Comparison of ENCODE assay signal across 9 cellular contexts in the genomic region with DNA sequence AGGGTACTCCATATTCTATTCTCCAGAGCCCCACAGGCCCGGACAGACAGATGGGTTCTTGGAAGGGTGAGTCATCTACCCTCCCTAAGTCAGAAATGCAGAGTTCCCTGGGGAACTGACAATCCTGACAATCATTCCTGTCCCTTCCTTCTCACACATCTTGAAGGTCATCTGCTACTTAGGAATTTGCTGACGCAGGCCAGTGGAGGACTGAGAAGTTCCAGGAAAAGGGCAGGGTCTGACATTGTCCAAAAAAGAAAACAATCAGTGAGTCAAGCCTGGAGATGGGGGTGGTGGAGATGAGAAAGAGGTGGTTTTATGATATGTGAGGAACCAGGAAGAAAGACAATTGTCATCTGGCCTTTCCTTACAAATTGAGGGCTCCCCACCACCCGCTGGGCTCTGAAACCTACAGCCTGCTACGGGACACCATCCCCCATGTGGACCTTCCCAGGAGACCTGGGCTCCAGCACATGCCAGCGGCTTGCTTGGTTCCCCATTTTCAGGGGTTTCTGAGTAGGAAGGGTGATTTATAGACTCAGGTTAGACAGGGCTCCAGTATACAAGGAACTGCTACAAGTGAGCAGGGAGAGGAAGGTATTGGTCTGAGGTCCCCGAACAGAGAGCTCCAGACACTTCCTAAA. TPM values are rescaled to one million over a fixed set of nuclear protein-coding genes. Genes with fewer than 3 reads are reported as not detected.
DNase-seq lines count a peak whose midpoint lies in the region; ATAC-seq and TF ChIP-seq lines count a peak whose summit lies in the region.
"Had no signal": no experiment of that assay in that cellular context is flagged by ENCODE, and none has a peak within 500 bp of the region (broad histone marks: within the 10 kb centered on the region; RNA-seq: fewer than 3 reads in every experiment).

No MANE protein-coding gene starts in this region.

- no peaks in the 10 kb centered on the region for H3K9me3 ChIP-seq in spleen

- peaks cover 8% of the 10 kb centered on the region for H3K27me3 Mint-ChIP-seq in T-helper 2 cell treated with Interferon-gamma antibody and Interleukin-4, amounts not matched to agents 5 μg/mL and 100 μg/mL, for 36 hours (ENCODE audit: low read depth)

- DNase-seq in T-helper 2 cell treated with Interferon-gamma antibody and Interleukin-4, amounts not matched to agents 5 μg/mL and 100 μg/mL, for 36 hours (ENCODE audit: low spot score): peak; percentile 46
- DNase-seq in T-helper 2 cell: no peak
- DNase-seq in SW 1271 (lab: John Stamatoyannopoulos, UW): peak; percentile 80 to 90
- peak; percentile 96 for DNase-seq in glomerular endothelial cell (ENCODE audit: extremely low read depth, low read depth, low spot score)
- DNase-seq in spleen: no peak
- no peak for DNase-seq in NCI-H524 treated with DMSO at 0.1 percent for 48 hours (lab: John Stamatoyannopoulos, UW)
- DNase-seq in NCI-H1436 (lab: John Stamatoyannopoulos, UW): no peak

- ATAC-seq in HG02970 (IDR thresholded peaks at IDR 0.05; ENCODE audit: low FRiP score, unreplicated experiment): no peak

- peak overlapping the region; percentile 20 for H3K4me3 Mint-ChIP-seq in T-helper 2 cell treated with Interferon-gamma antibody and Interleukin-4, amounts not matched to agents 5 μg/mL and 100 μg/mL, for 36 hours

- WGBS in spleen, 5 donors: 38 to 57% (median 42%) methylated on average over 6 of the region's 6 CpGs

- peak overlapping the region in 7 of 8 donors; percentile 10 to 79 (median 70) for H3K27ac ChIP-seq in spleen
- H3K27ac ChIP-seq: C4-2B had no signal

- H3K4me1 Mint-ChIP-seq in T-helper 2 cell treated with Interferon-gamma antibody and Interleukin-4, amounts not matched to agents 5 μg/mL and 100 μg/mL, for 36 hours (ENCODE audit: low read depth): peaks cover 46% of the 10 kb centered on the region

- no peaks in the 10 kb centered on the region for H3K9me3 Mint-ChIP-seq in T-helper 2 cell treated with Interferon-gamma antibody and Interleukin-4, amounts not matched to agents 5 μg/mL and 100 μg/mL, for 36 hours

- TF ChIP-seq POLR2A in spleen (IDR thresholded peaks at IDR 0.05): no peak

- no peaks in the 10 kb centered on the region for H3K27me3 ChIP-seq in spleen (replicated peaks in 1 of 7)

- intact Hi-C loops in spleen (cut with DNase I; ENCODE audit: low total_unique reads): no loop called here

- peaks cover 29% of the 10 kb centered on the region for H3K36me3 Mint-ChIP-seq in T-helper 2 cell treated with Interferon-gamma antibody and Interleukin-4, amounts not matched to agents 5 μg/mL and 100 μg/mL, for 36 hours (ENCODE audit: low read depth)

- peaks cover 0 to 45% (median 21%) of the 10 kb centered on the region in 6 donors for H3K36me3 ChIP-seq in spleen

- no peak for TF ChIP-seq CTCF in spleen (IDR thresholded peaks at IDR 0.05 in 8 of 11, conservative IDR thresholded peaks at IDR 0.05 in 3 of 11)

- peaks cover 13 to 53% (median 34%) of the 10 kb centered on the region in 6 donors for H3K4me1 ChIP-seq in spleen

- peak overlapping the region; percentile 74 for H3K27ac Mint-ChIP-seq in T-helper 2 cell treated with Interferon-gamma antibody and Interleukin-4, amounts not matched to agents 5 μg/mL and 100 μg/mL, for 36 hours

- H3K4me3 ChIP-seq in spleen: no peak overlapping the region

RNA-seq across cellular contexts. Expression of gene CD59, which starts 12.9 kb away (rescaled TPM):
- 1,194 and 2,252 TPM in 2 replicates for total RNA-seq in glomerular endothelial cell
- 100 to 1,000 TPM; 163 to 281 (median 213) TPM for total RNA-seq in spleen
- 10 to 100 TPM; 21.6 to 62.1 (median 57.9) TPM for polyA plus RNA-seq in spleen

RNA-seq across cellular contexts. Expression of gene C11orf91, which starts 22.7 kb away (rescaled TPM):
- 2.0 TPM in 1 of 2 replicates, not detected in the other for total RNA-seq in glomerular endothelial cell
- under 1 TPM in 1 of 7 donors, not detected in 6; 0.85 TPM for total RNA-seq in spleen
- polyA plus RNA-seq in spleen: not detected

RNA-seq across cellular contexts. Expression of gene FBXO3, which starts 51.0 kb away (rescaled TPM):
- 24.4 and 37.2 TPM in 2 replicates for total RNA-seq in glomerular endothelial cell
- 10 to 100 TPM; 26.5 to 58.3 (median 32.8) TPM for total RNA-seq in spleen
- 10 to 100 TPM; 15.6 to 18.2 (median 15.9) TPM for polyA plus RNA-seq in spleen

Comparison
In these comparisons a context has a peak if more than half of its experiments do, and no peak if none do; other contexts are left out.
1. DNase-seq: peak in T-helper 2 cell treated with Interferon-gamma antibody and Interleukin-4, amounts not matched to agents 5 μg/mL and 100 μg/mL, for 36 hours (single experiment), SW 1271 (2 of 2) and glomerular endothelial cell (single experiment); none in T-helper 2 cell (0 of 5), spleen (single experiment), NCI-H524 treated with DMSO at 0.1 percent for 48 hours (single experiment) and NCI-H1436 (single experiment).